25 cellular contexts compared by ENCODE assay signal in the genomic region with DNA sequence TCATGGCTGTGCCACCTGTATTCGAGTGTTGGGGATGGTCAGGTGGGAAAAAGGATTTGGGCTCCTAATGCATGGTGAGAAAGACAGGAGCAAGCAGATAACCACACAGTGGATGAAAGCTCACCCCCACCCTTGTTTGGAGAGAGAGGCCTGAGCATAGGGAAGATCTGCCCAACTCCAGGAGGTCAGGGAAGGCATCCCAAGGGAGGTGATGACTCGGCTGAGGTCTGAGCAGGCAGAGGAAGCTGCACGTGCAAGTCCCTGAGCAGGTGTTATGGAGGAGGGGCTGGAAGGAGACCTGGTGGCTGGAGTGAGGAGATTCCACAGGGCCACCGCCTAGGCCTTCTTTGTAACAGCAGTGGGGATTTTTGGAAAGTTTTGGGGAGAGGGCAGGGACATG.
A peak's percentile ranks its signal among the peaks of the same experiment; 100 is the strongest.
DNase-seq lines count a peak whose midpoint lies in the region; ATAC-seq and TF ChIP-seq lines count a peak whose summit lies in the region.
"Had no signal": no experiment of that assay in that cellular context is flagged by ENCODE, and none has a peak within 500 bp of the region (broad histone marks: within the 10 kb centered on the region; RNA-seq: fewer than 3 reads in every experiment).

No MANE protein-coding gene starts in this region.

- no peak overlapping the region for H2AFZ ChIP-seq in GM23338

- no peak overlapping the region for H3K4me3 ChIP-seq in GM23338
- H3K4me3 ChIP-seq: K562, mucosa of descending colon, tibial artery had no signal

- H3F3A ChIP-seq in GM23338 (replicated peaks; ENCODE audit: low read depth) = no peaks in the 10 kb centered on the region

- H3K4me1 Mint-ChIP-seq in GM23338 = peaks cover 3% of the 10 kb centered on the region; the same call in 1 of the 3 replicates

- ATAC-seq in GM23338 = no peak
- ATAC-seq in GM18868 (IDR thresholded peaks at IDR 0.05; ENCODE audit: unreplicated experiment) = no peak
- ATAC-seq in GM21390 (IDR thresholded peaks at IDR 0.05; ENCODE audit: unreplicated experiment) = no peak
- no peak for ATAC-seq in HG03108 (IDR thresholded peaks at IDR 0.05; ENCODE audit: unreplicated experiment)
- ATAC-seq: activated CD8-positive, alpha-beta T cell treated with anti-CD3 and anti-CD28 coated beads, Interleukin-2, amount 10 ng/mL, durations not matched to agents 7 days and 5 days; K562; mucosa of descending colon; SK-N-SH treated with all-trans-retinoic acid at 6 μM for 48 hours had no signal

- H3K27me3 Mint-ChIP-seq in GM23338 (ENCODE audit: insufficient read depth, low read depth, poor library complexity) = peaks cover 3% of the 10 kb centered on the region
- H3K27me3 Mint-ChIP-seq: CD4-positive, alpha-beta T cell had no signal

- H3K79me2 ChIP-seq in GM23338 (replicated peaks; ENCODE audit: insufficient read depth) = no peaks in the 10 kb centered on the region

- no peaks in the 10 kb centered on the region for H3K9me3 Mint-ChIP-seq in GM23338
- H3K9me3 Mint-ChIP-seq: CD4-positive, alpha-beta T cell had no signal

- no peaks in the 10 kb centered on the region; the same call in 1 of the 2 replicates for H3K36me3 ChIP-seq in GM23338 (ENCODE audit: insufficient read depth)
- H3K36me3 ChIP-seq: neutrophil had no signal

- no peak for TF ChIP-seq CTCF in GM23338 (conservative IDR thresholded peaks at IDR 0.05; ENCODE audit: low read depth in 2 of 2)

- no peak overlapping the region for H3K27ac ChIP-seq in GM23338 (ENCODE audit: low read depth)
- H3K27ac ChIP-seq: neutrophil, tibial artery had no signal

- H3K9me2 ChIP-seq in GM23338 (ENCODE audit: insufficient read depth) = no peaks in the 10 kb centered on the region

- H3K4me3 Mint-ChIP-seq in GM23338 = no peak overlapping the region
- H3K4me3 Mint-ChIP-seq: activated CD8-positive, alpha-beta T cell treated with anti-CD3 and anti-CD28 coated beads, Interleukin-2, amount 10 ng/mL, durations not matched to agents 7 days and 5 days; CD4-positive, alpha-beta T cell had no signal

- peaks cover 9% of the 10 kb centered on the region for H3K36me3 Mint-ChIP-seq in GM23338 (ENCODE audit: low read depth)

- in situ Hi-C loops in ACHN (cut with HindIII; ENCODE audit: low pct_ligation_motif_present, low pct_unique_long_range_greater_than_20kb, low sequenced_read_pairs) = no loop called here

- no peak overlapping the region for H3K4me2 ChIP-seq in GM23338

- H3K27ac Mint-ChIP-seq in GM23338 = peak overlapping the region; percentile 29; the same call in 1 of the 2 replicates
- H3K27ac Mint-ChIP-seq: activated CD8-positive, alpha-beta T cell treated with anti-CD3 and anti-CD28 coated beads, Interleukin-2, amount 10 ng/mL, durations not matched to agents 7 days and 5 days; CD4-positive, alpha-beta T cell had no signal

- no peaks in the 10 kb centered on the region for H3K27me3 ChIP-seq in GM23338 (ENCODE audit: insufficient read depth)
- H3K27me3 ChIP-seq: neutrophil, tibial artery had no signal

- 0 out of 2 replicates have a peak, but pooled peaks cover 11% of the 10 kb centered on the region for H4K20me1 ChIP-seq in GM23338 (replicated peaks; ENCODE audit: insufficient read depth)

- H3K4me1 ChIP-seq in GM23338 (ENCODE audit: insufficient read depth) = no peaks in the 10 kb centered on the region
- H3K4me1 ChIP-seq: tibial artery had no signal

- peak; percentile 42 for DNase-seq in ACHN
- DNase-seq in GM23338 (ENCODE audit: low spot score) = no peak
- peak; percentile 28 for DNase-seq in NCI-H69 (lab: John Stamatoyannopoulos, UW)
- peak; percentile 50 for DNase-seq in glomerular visceral epithelial cell (ENCODE audit: extremely low spot score)
- no peak for DNase-seq in NCI-H1436 treated with DMSO at 0.1 percent for 48 hours (lab: John Stamatoyannopoulos, UW)
- DNase-seq: activated CD8-positive, alpha-beta T cell treated with anti-CD3 and anti-CD28 coated beads, Interleukin-2, amount 10 ng/mL, durations not matched to agents 7 days and 5 days; activated naive CD4-positive, alpha-beta T cell; activated T-cell treated with anti-CD3 and anti-CD28 coated beads, Interleukin-2, amount 50 U/mL, for 1 hour; CD4-positive, alpha-beta T cell; central memory CD4-positive, alpha-beta T cell; mucosa of descending colon; MV-4-11; NCI-H1930; NCI-H226; NK-92 treated with Interleukin-12 subunit alpha and Interleukin-12 subunit beta, amount 100 ng/mL, for 24 hours; small intestine; stimulated activated naive CD4-positive, alpha-beta T cell treated with Interleukin-2 at 50 U/mL for 16 hours; T1000; tibial artery had no signal

TF ChIP-seq in GM23338, 12 proteins besides CTCF, POLR2A, EP300 and RAD21 (continues in another document):
- TF ChIP-seq CREB1 (CRISPR knock-in tag; IDR thresholded peaks at IDR 0.05; ENCODE audit: low read depth) (no peak), NANOG (IDR thresholded peaks at IDR 0.05; ENCODE audit: borderline replicate concordance) (no peak), JUNB (IDR thresholded peaks at IDR 0.05; ENCODE audit: unreplicated experiment) (no peak), ZNF331 (CRISPR knock-in tag; IDR thresholded peaks at IDR 0.05; ENCODE audit: low read depth) (no peak), POLR2AphosphoS5 (IDR thresholded peaks at IDR 0.05; ENCODE audit: low read depth) (no peak)
- TF ChIP-seq, protein P1, sequence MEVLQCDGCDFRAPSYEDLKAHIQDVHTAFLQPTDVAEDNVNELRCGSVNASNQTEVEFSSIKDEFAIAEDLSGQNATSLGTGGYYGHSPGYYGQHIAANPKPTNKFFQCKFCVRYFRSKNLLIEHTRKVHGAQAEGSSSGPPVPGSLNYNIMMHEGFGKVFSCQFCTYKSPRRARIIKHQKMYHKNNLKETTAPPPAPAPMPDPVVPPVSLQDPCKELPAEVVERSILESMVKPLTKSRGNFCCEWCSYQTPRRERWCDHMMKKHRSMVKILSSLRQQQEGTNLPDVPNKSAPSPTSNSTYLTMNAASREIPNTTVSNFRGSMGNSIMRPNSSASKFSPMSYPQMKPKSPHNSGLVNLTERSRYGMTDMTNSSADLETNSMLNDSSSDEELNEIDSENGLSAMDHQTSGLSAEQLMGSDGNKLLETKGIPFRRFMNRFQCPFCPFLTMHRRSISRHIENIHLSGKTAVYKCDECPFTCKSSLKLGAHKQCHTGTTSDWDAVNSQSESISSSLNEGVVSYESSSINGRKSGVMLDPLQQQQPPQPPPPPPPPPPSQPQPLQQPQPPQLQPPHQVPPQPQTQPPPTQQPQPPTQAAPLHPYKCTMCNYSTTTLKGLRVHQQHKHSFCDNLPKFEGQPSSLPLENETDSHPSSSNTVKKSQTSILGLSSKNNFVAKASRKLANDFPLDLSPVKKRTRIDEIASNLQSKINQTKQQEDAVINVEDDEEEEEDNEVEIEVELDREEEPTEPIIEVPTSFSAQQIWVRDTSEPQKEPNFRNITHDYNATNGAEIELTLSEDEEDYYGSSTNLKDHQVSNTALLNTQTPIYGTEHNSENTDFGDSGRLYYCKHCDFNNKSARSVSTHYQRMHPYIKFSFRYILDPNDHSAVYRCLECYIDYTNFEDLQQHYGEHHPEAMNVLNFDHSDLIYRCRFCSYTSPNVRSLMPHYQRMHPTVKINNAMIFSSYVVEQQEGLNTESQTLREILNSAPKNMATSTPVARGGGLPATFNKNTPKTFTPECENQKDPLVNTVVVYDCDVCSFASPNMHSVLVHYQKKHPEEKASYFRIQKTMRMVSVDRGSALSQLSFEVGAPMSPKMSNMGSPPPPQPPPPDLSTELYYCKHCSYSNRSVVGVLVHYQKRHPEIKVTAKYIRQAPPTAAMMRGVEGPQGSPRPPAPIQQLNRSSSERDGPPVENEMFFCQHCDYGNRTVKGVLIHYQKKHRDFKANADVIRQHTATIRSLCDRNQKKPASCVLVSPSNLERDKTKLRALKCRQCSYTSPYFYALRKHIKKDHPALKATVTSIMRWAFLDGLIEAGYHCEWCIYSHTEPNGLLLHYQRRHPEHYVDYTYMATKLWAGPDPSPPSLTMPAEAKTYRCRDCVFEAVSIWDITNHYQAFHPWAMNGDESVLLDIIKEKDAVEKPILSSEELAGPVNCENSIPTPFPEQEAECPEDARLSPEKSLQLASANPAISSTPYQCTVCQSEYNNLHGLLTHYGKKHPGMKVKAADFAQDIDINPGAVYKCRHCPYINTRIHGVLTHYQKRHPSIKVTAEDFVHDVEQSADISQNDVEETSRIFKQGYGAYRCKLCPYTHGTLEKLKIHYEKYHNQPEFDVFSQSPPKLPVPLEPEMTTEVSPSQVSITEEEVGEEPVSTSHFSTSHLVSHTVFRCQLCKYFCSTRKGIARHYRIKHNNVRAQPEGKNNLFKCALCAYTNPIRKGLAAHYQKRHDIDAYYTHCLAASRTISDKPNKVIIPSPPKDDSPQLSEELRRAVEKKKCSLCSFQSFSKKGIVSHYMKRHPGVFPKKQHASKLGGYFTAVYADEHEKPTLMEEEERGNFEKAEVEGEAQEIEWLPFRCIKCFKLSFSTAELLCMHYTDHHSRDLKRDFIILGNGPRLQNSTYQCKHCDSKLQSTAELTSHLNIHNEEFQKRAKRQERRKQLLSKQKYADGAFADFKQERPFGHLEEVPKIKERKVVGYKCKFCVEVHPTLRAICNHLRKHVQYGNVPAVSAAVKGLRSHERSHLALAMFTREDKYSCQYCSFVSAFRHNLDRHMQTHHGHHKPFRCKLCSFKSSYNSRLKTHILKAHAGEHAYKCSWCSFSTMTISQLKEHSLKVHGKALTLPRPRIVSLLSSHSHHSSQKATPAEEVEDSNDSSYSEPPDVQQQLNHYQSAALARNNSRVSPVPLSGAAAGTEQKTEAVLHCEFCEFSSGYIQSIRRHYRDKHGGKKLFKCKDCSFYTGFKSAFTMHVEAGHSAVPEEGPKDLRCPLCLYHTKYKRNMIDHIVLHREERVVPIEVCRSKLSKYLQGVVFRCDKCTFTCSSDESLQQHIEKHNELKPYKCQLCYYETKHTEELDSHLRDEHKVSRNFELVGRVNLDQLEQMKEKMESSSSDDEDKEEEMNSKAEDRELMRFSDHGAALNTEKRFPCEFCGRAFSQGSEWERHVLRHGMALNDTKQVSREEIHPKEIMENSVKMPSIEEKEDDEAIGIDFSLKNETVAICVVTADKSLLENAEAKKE (CRISPR knock-in tag; IDR thresholded peaks at IDR 0.05) = no peak

Comparison
In these comparisons a context has a peak if more than half of its experiments do, and no peak if none do; other contexts are left out.
1. DNase-seq: peak in ACHN (single experiment), NCI-H69 (single experiment) and glomerular visceral epithelial cell (single experiment); none in GM23338 (single experiment) and NCI-H1436 treated with DMSO at 0.1 percent for 48 hours (single experiment).